8 cellular contexts compared by ENCODE assay signal in genomic region chr1:27391511-27392095, GRCh38. TPM values are rescaled to one million over a fixed set of nuclear protein-coding genes. Genes with fewer than 3 reads are reported as not detected.
DNase-seq lines count a peak whose midpoint lies in the region; ATAC-seq, FAIRE-seq and TF ChIP-seq lines count a peak whose summit lies in the region.

No MANE protein-coding gene starts in this region.

- intact Hi-C loops in CD8-positive, alpha-beta T cell (cut with DNase I, micrococcal nuclease), result loop anchor here (1.0 to 5.0 kb wide), 5 partner anchors 34 to 271 kb away; partner anchors contain the start of gene TMEM222 (in 1 of the 2)
- intact Hi-C loops in natural killer cell (cut with micrococcal nuclease), result no loop called here

- no peaks in the 10 kb centered on the region for H3K27me3 Mint-ChIP-seq in CD8-positive, alpha-beta T cell (ENCODE audit: low read depth)
- peaks cover 7 to 17% of the 10 kb centered on the region in 2 donors for H3K27me3 Mint-ChIP-seq in natural killer cell (ENCODE audit: low read depth in 2 of 2)

- peak in 3 of 7 experiments; percentile 19 to 48 (median 26) for DNase-seq in CD8-positive, alpha-beta T cell
- peak; percentile 58 for DNase-seq in M059J (ENCODE audit: low read depth)
- DNase-seq in activated T-cell treated with anti-CD3 and anti-CD28 coated beads, Interleukin-2, amount 50 U/mL, for 48 hours, result peak; percentile 46 to 58
- DNase-seq in fibroblast of the aortic adventitia (ENCODE audit: low read depth), result peak; percentile 64
- DNase-seq in natural killer cell, result no peak
- no peak for DNase-seq in GM12891 (ENCODE audit: insufficient read length, low spot score)
- no peak for DNase-seq in HK-2 (ENCODE audit: unreplicated experiment)
- DNase-seq in NK-92 (lab: John Stamatoyannopoulos, UW; ENCODE audit: unreplicated experiment), result no peak

- POLR2A ChIA-PET in CD8-positive, alpha-beta T cell (lab: Charles Lee), result interaction anchor here (1.8 kb wide), 1 partner anchor 34 kb away, joined by 9 read pairs; no protein-coding TSS in a partner anchor

- no peaks in the 10 kb centered on the region for H3K27me3 ChIP-seq in CD8-positive, alpha-beta T cell (ENCODE audit: insufficient read depth, low read length)

- H3K27ac ChIP-seq in CD8-positive, alpha-beta T cell (ENCODE audit: low read depth, low read length), result no peak overlapping the region

- peaks cover 12% of the 10 kb centered on the region for H3K4me1 Mint-ChIP-seq in CD8-positive, alpha-beta T cell (ENCODE audit: low read depth)
- peaks cover 9 to 19% of the 10 kb centered on the region in 2 donors for H3K4me1 Mint-ChIP-seq in natural killer cell

- peak overlapping the region; percentile 83 for H3K4me3 Mint-ChIP-seq in CD8-positive, alpha-beta T cell
- peak overlapping the region; percentile 87 for H3K4me3 Mint-ChIP-seq in natural killer cell

- H3K4me3 ChIP-seq in CD8-positive, alpha-beta T cell (ENCODE audit: low read depth, low read length), result peak overlapping the region; percentile 65
- H3K4me3 ChIP-seq in fibroblast of the aortic adventitia (ENCODE audit: low read depth, low read length), result peak overlapping the region; percentile 71

- CTCF ChIA-PET in CD8-positive, alpha-beta T cell (lab: Charles Lee), result interaction anchor here (0.7 to 12.0 kb wide), 14 partner anchors 10 to 280 kb away, joined by 3 to 298 read pairs (median 4); partner anchors contain the start of genes MAP3K6 and SYTL1

- H3K4me1 ChIP-seq in CD8-positive, alpha-beta T cell (ENCODE audit: insufficient read depth, low read length), result peaks cover 27% of the 10 kb centered on the region

- ATAC-seq in CD8-positive, alpha-beta T cell, result no peak
- no peak for ATAC-seq in natural killer cell

- no peaks in the 10 kb centered on the region for H3K9me3 ChIP-seq in CD8-positive, alpha-beta T cell (ENCODE audit: low read length)

- no peaks in the 10 kb centered on the region for H3K36me3 Mint-ChIP-seq in CD8-positive, alpha-beta T cell
- no peaks in the 10 kb centered on the region for H3K36me3 Mint-ChIP-seq in natural killer cell

- no peak for TF ChIP-seq CTCF in CD8-positive, alpha-beta T cell (IDR thresholded peaks at IDR 0.05)
- TF ChIP-seq CTCF in fibroblast of the aortic adventitia (IDR thresholded peaks at IDR 0.05; ENCODE audit: insufficient read depth, low read length) (no peak), natural killer cell (IDR thresholded peaks at IDR 0.05) (no peak)

- no peak for FAIRE-seq in GM12891 (lab: Jason Lieb, UNC)

- H3K9me3 Mint-ChIP-seq in CD8-positive, alpha-beta T cell, result no peaks in the 10 kb centered on the region
- H3K9me3 Mint-ChIP-seq in natural killer cell, result no peaks in the 10 kb centered on the region

- TF ChIP-seq POLR2A in GM12891 (IDR thresholded peaks at IDR 0.05; ENCODE audit: low read depth, low read length), result no peak

- H3K27ac Mint-ChIP-seq in CD8-positive, alpha-beta T cell, result peak overlapping the region; percentile 64
- peak overlapping the region; percentile 84 to 98 for H3K27ac Mint-ChIP-seq in natural killer cell

- no peaks in the 10 kb centered on the region for H3K36me3 ChIP-seq in CD8-positive, alpha-beta T cell (ENCODE audit: insufficient read depth, low read length)

TF ChIP-seq in GM12891, 5 proteins besides CTCF, POLR2A, EP300 and RAD21:
- no peak for TF ChIP-seq SPI1 (IDR thresholded peaks at IDR 0.05; ENCODE audit: low read depth, low read length)
- no peak for TF ChIP-seq TAF1 (IDR thresholded peaks at IDR 0.05; ENCODE audit: low read depth, low read length)
- TF ChIP-seq PAX5 (IDR thresholded peaks at IDR 0.05; ENCODE audit: insufficient read depth, low read length, severe bottlenecking), result no peak
- no peak for TF ChIP-seq POLR2AphosphoS5 (IDR thresholded peaks at IDR 0.05; ENCODE audit: low read depth, low read length)
- TF ChIP-seq POU2F2 (IDR thresholded peaks at IDR 0.05; ENCODE audit: low read depth, low read length), result no peak

RNA-seq across cellular contexts. Expression of gene GPR3, which starts 0.8 kb away (rescaled TPM):
- 1 to 10 TPM in 1 of 2 experiments, not detected in 1; 1.1 TPM for total RNA-seq in CD8-positive, alpha-beta T cell
- total RNA-seq in M059J (2014; rRNA removed; shearing (Covaris generic)), result 2.0 and 2.6 TPM in 2 replicates
- 0.99 TPM in 1 of 2 replicates, not detected in the other for total RNA-seq in fibroblast of the aortic adventitia (ENCODE audit: low replicate concordance)
- under 1 TPM; 0.39 to 0.87 (median 0.60) TPM for total RNA-seq in natural killer cell
- 0.64 TPM for polyA plus RNA-seq in GM12891 (2012; ENCODE audit: low read depth, missing spikeins)

RNA-seq across cellular contexts. Expression of gene CD164L2, which starts 8.5 kb away (rescaled TPM):
- not detected for total RNA-seq in CD8-positive, alpha-beta T cell
- 0.15 TPM in 1 of 2 replicates, not detected in the other for total RNA-seq in M059J (2014; rRNA removed; shearing (Covaris generic))
- total RNA-seq in fibroblast of the aortic adventitia (ENCODE audit: low replicate concordance) (not detected in 2 replicates), natural killer cell (under 1 TPM in 1 of 3 donors, not detected in 2; 0.40 TPM)
- 0.12 TPM for polyA plus RNA-seq in GM12891 (2012; ENCODE audit: low read depth, missing spikeins)

RNA-seq across cellular contexts. Expression of gene FCN3, which starts 17.0 kb away (rescaled TPM):
- not detected for total RNA-seq in CD8-positive, alpha-beta T cell
- total RNA-seq in M059J (2014; rRNA removed; shearing (Covaris generic)), result not detected in 2 replicates
- not detected in 2 replicates for total RNA-seq in fibroblast of the aortic adventitia (ENCODE audit: low replicate concordance)
- not detected for total RNA-seq in natural killer cell
- polyA plus RNA-seq in GM12891 (2012; ENCODE audit: low read depth, missing spikeins), result not detected

RNA-seq across cellular contexts. Expression of gene MAP3K6, which starts 24.8 kb away (rescaled TPM):
- 10 to 100 TPM; 17.5 to 19.9 TPM for total RNA-seq in CD8-positive, alpha-beta T cell
- 9.2 and 18.1 TPM in 2 replicates for total RNA-seq in M059J (2014; rRNA removed; shearing (Covaris generic))
- total RNA-seq in fibroblast of the aortic adventitia (ENCODE audit: low replicate concordance) (13.0 and 18.2 TPM in 2 replicates), natural killer cell (10 to 100 TPM in 2 of 3 donors, 1 to 10 TPM in 1; 8.2 to 15.1 (median 12.1) TPM)
- polyA plus RNA-seq in GM12891 (2012; ENCODE audit: low read depth, missing spikeins), result 5.0 TPM

RNA-seq across cellular contexts. Expression of gene SYTL1, which starts 49.8 kb away (rescaled TPM):
- 100 to 1,000 TPM; 103 to 113 TPM for total RNA-seq in CD8-positive, alpha-beta T cell
- total RNA-seq in M059J (2014; rRNA removed; shearing (Covaris generic)), result 1.4 and 2.9 TPM in 2 replicates
- total RNA-seq in fibroblast of the aortic adventitia (ENCODE audit: low replicate concordance) (0.09 TPM in 1 of 2 replicates, not detected in the other), natural killer cell (100 to 1,000 TPM; 244 to 312 (median 273) TPM)
- 25.2 TPM for polyA plus RNA-seq in GM12891 (2012; ENCODE audit: low read depth, missing spikeins)

Comparison
In these comparisons a context has a peak if more than half of its experiments do, and no peak if none do; other contexts are left out.
1. DNase-seq: peak in M059J (single experiment), activated T-cell treated with anti-CD3 and anti-CD28 coated beads, Interleukin-2, amount 50 U/mL, for 48 hours (2 of 2) and fibroblast of the aortic adventitia (single experiment); none in natural killer cell (single experiment), GM12891 (single experiment), HK-2 (single experiment) and NK-92 (single experiment).